ENCODE assay signal across 8 cellular contexts in genomic region chr6:113630738-113631535, GRCh38.
DNase-seq lines count a peak whose midpoint lies in the region; ATAC-seq and TF ChIP-seq lines count a peak whose summit lies in the region.

No MANE protein-coding gene starts in this region.

- H4K8ac ChIP-seq in IMR-90 (ENCODE audit: low read depth in 2 of 2, low read length in 2 of 2) = peak overlapping the region; percentile 38 to 73; a peak in 3 of 4 replicates

- intact Hi-C loops in IMR-90 (cut with micrococcal nuclease) (loop anchor here (5.0 kb wide), 2 partner anchors 199 to 226 kb away; partner anchors contain the start of gene MARCKS), dorsolateral prefrontal cortex (cut with DNase I) (no loop called here)

- TF ChIP-seq CTCF in IMR-90 (conservative IDR thresholded peaks at IDR 0.05; ENCODE audit: low read depth, low read length) (no peak), dorsolateral prefrontal cortex (IDR thresholded peaks at IDR 0.05 in 54 of 56, conservative IDR thresholded peaks at IDR 0.05 in 2 of 56; ENCODE audit: low read depth in 1 of 56, partially characterized antibody in 56 of 56) (no peak)

- in situ Hi-C loops in IMR-90 (cut with MboI; ENCODE audit: low sequenced_read_pairs) = no loop called here

- CTCF ChIA-PET in IMR-90 (lab: Yijun Ruan, JAX) = no interaction called here

- H4K20me1 ChIP-seq in IMR-90 (ENCODE audit: insufficient read depth, low read length) = no peaks in the 10 kb centered on the region

- peak overlapping the region; percentile 71 for H2BK5ac ChIP-seq in IMR-90 (ENCODE audit: low read depth, low read length, poor library complexity, severe bottlenecking)

- peak overlapping the region; percentile 51 for H2AK5ac ChIP-seq in IMR-90 (ENCODE audit: low read depth, low read length)

- H2BK120ac ChIP-seq in IMR-90 (ENCODE audit: low read depth, low read length) = peak overlapping the region; percentile 67; the same call in 1 of the 2 replicates

- H3K27me3 ChIP-seq in IMR-90 (ENCODE audit: control insufficient read depth, insufficient read depth, low read length) (no peaks in the 10 kb centered on the region), adipocyte (replicated peaks; ENCODE audit: control insufficient read depth, insufficient read depth, low read length) (no peaks in the 10 kb centered on the region), subcutaneous abdominal adipose tissue (ENCODE audit: control insufficient read depth in 5 of 5, insufficient read depth in 4 of 5, low read length in 5 of 5) (peaks cover 0 to 2% (median 0%) of the 10 kb centered on the region in 5 donors), dorsolateral prefrontal cortex (no peaks in the 10 kb centered on the region)

- no peak overlapping the region for H3K56ac ChIP-seq in IMR-90 (ENCODE audit: extremely low read depth, insufficient read depth, low read length)

- 0 out of 2 replicates have a peak, but pooled peaks have one; percentile 6 for TF ChIP-seq RAD21 in IMR-90 (IDR thresholded peaks at IDR 0.05; ENCODE audit: low read length)

- H3K9me1 ChIP-seq in IMR-90 (ENCODE audit: insufficient read depth, low read length) = peaks cover 7% of the 10 kb centered on the region

- H3K4me3 ChIP-seq in GM08714 (ENCODE audit: low read length) (peak overlapping the region; percentile 85; the same call in 1 of the 2 replicates), IMR-90 (ENCODE audit: insufficient read depth, low read depth, low read length) (no peak overlapping the region), adipocyte (ENCODE audit: low read length) (peak overlapping the region; percentile 74), subcutaneous abdominal adipose tissue (ENCODE audit: low read depth in 1 of 5, low read length in 5 of 5) (peak overlapping the region in 2 of 5 donors; percentile 24 to 56), dorsolateral prefrontal cortex (no peak overlapping the region)

- H3K4me1 ChIP-seq in IMR-90 (ENCODE audit: control insufficient read depth, insufficient read depth, low read length) (peaks cover 20% of the 10 kb centered on the region), adipocyte (ENCODE audit: control insufficient read depth, insufficient read depth, low read length) (peaks cover 58% of the 10 kb centered on the region), subcutaneous abdominal adipose tissue (ENCODE audit: control insufficient read depth in 5 of 5, insufficient read depth in 5 of 5, low read length in 5 of 5) (peaks cover 14 to 62% (median 48%) of the 10 kb centered on the region in 5 donors)

- peak overlapping the region; percentile 1; the same call in 1 of the 2 replicates for H4K5ac ChIP-seq in IMR-90 (ENCODE audit: low read depth, low read length)

- H3K36me3 ChIP-seq in IMR-90 (ENCODE audit: control insufficient read depth, insufficient read depth, low read length) (no peaks in the 10 kb centered on the region), adipocyte (ENCODE audit: control insufficient read depth, insufficient read depth, low read length, severe bottlenecking) (no peaks in the 10 kb centered on the region), subcutaneous abdominal adipose tissue (ENCODE audit: control insufficient read depth in 5 of 5, insufficient read depth in 5 of 5, low read length in 5 of 5) (no peaks in the 10 kb centered on the region)

- ATAC-seq in GM21515 (IDR thresholded peaks at IDR 0.05; ENCODE audit: unreplicated experiment) (peak; percentile 58), IMR-90 (ENCODE audit: low read depth) (peak; percentile 33)

- no peak overlapping the region; the same call in 1 of the 2 replicates for H3K23ac ChIP-seq in IMR-90 (ENCODE audit: low read depth, low read length)

- POLR2A ChIA-PET in IMR-90 (lab: Charles Lee; ENCODE audit: unreplicated experiment) = no interaction called here

- H3K9ac ChIP-seq in IMR-90 (ENCODE audit: low read depth, low read length) (no peak overlapping the region), adipocyte (ENCODE audit: low read length) (peak overlapping the region; percentile 82), subcutaneous abdominal adipose tissue (ENCODE audit: low read length in 5 of 5) (peak overlapping the region; percentile 31 to 98 (median 54))

- peak overlapping the region; percentile 76 for H3K14ac ChIP-seq in IMR-90 (replicated peaks; ENCODE audit: low read depth, low read length)

- H2BK20ac ChIP-seq in IMR-90 (ENCODE audit: low read depth, low read length) = peak overlapping the region; percentile 33; the same call in 1 of the 2 replicates

- no TSS peak for BruUV-seq in IMR-90 (replicated peaks; lab: Mats Ljungman, UMichigan)

- H2AK9ac ChIP-seq in IMR-90 (replicated peaks; ENCODE audit: low read depth, low read length, poor library complexity) = peak overlapping the region; percentile 2

- H3K79me1 ChIP-seq in IMR-90 (ENCODE audit: low read depth in 1 of 2, low read length in 2 of 2) = no peaks in the 10 kb centered on the region

- H3K9me3 ChIP-seq in IMR-90 (ENCODE audit: control insufficient read depth, insufficient read depth, low read length) (no peaks in the 10 kb centered on the region), adipocyte (ENCODE audit: control insufficient read depth, low read length) (no peaks in the 10 kb centered on the region), subcutaneous abdominal adipose tissue (ENCODE audit: control insufficient read depth in 5 of 5, low read length in 5 of 5) (peaks cover 0 to 2% (median 0%) of the 10 kb centered on the region in 5 donors)

- peak overlapping the region; percentile 63; the same call in 1 of the 2 replicates for H4K91ac ChIP-seq in IMR-90 (ENCODE audit: insufficient read depth, low read depth, low read length)

- 42% methylated on average over 2 of the region's 7 CpGs; no CpG with 5 or more reads in 1 of the 2 experiments for WGBS in IMR-90 (ENCODE audit: extremely low coverage in 2 of 2, insufficient read length in 1 of 2), 2 experiments

- peak overlapping the region; percentile 68 for H2AFZ ChIP-seq in IMR-90 (replicated peaks; ENCODE audit: low read length, poor library complexity)

- peak overlapping the region; percentile 1 for H3K18ac ChIP-seq in IMR-90 (ENCODE audit: low read depth, low read length)

- DNase-seq in IMR-90 (peak; percentile 86), adipocyte (ENCODE audit: low read depth) (peak; percentile 73), left kidney (ENCODE audit: low read depth, low spot score) (peak; percentile 78), GDM1 (lab: John Stamatoyannopoulos, UW) (no peak), dorsolateral prefrontal cortex (no peak)

- H3K27ac ChIP-seq in IMR-90 (ENCODE audit: insufficient read depth, low read length) (0 out of 2 replicates have a peak overlapping the region, but pooled peaks have one; percentile 0), subcutaneous abdominal adipose tissue (ENCODE audit: low read depth, low read length) (peak overlapping the region; percentile 96), dorsolateral prefrontal cortex (peak overlapping the region in 7 of 59 donors; percentile 2 to 58 (median 24))

- dilution Hi-C loops in IMR-90 (cut with HindIII; ENCODE audit: low sequenced_read_pairs, unreplicated experiment) = no loop called here

- TF ChIP-seq POLR2A in IMR-90 (IDR thresholded peaks at IDR 0.05; ENCODE audit: low read depth, low read length) = no peak

- peak overlapping the region; percentile 65 for H3K4ac ChIP-seq in IMR-90 (ENCODE audit: low read depth, low read length)

- H2BK15ac ChIP-seq in IMR-90 (ENCODE audit: low read depth, low read length) = peak overlapping the region; percentile 86

- no peak overlapping the region for H3K4me2 ChIP-seq in IMR-90 (ENCODE audit: low read depth, low read length)

TF ChIP-seq in IMR-90, 13 proteins besides CTCF, POLR2A, EP300 and RAD21:
- TF ChIP-seq SMC3 (IDR thresholded peaks at IDR 0.05; ENCODE audit: low read depth, low read length) (no peak), NFE2L2 (IDR thresholded peaks at IDR 0.05; ENCODE audit: low read depth, low read length) (no peak; the same call in 1 of the 2 replicates), BHLHE40 (IDR thresholded peaks at IDR 0.05; ENCODE audit: low read depth, low read length) (no peak), USF2 (IDR thresholded peaks at IDR 0.05; ENCODE audit: low read depth, low read length) (no peak), CHD1 (IDR thresholded peaks at IDR 0.05; ENCODE audit: low read depth, low read length) (no peak), FOS (IDR thresholded peaks at IDR 0.05; ENCODE audit: low read depth, low read length) (no peak), RCOR1 (IDR thresholded peaks at IDR 0.05; ENCODE audit: insufficient replicate concordance, low read length) (no peak), MAFK (IDR thresholded peaks at IDR 0.05; ENCODE audit: low read depth, low read length) (no peak), MXI1 (IDR thresholded peaks at IDR 0.05; ENCODE audit: borderline replicate concordance, low read depth, low read length) (no peak), CEBPB (IDR thresholded peaks at IDR 0.05; ENCODE audit: low read depth, low read length) (no peak), RFX5 (IDR thresholded peaks at IDR 0.05; ENCODE audit: low read depth, low read length) (no peak), MAZ (IDR thresholded peaks at IDR 0.05; ENCODE audit: borderline replicate concordance, low read depth, low read length) (no peak)
- TF ChIP-seq, protein P1, sequence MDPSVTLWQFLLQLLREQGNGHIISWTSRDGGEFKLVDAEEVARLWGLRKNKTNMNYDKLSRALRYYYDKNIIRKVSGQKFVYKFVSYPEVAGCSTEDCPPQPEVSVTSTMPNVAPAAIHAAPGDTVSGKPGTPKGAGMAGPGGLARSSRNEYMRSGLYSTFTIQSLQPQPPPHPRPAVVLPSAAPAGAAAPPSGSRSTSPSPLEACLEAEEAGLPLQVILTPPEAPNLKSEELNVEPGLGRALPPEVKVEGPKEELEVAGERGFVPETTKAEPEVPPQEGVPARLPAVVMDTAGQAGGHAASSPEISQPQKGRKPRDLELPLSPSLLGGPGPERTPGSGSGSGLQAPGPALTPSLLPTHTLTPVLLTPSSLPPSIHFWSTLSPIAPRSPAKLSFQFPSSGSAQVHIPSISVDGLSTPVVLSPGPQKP (IDR thresholded peaks at IDR 0.05; ENCODE audit: borderline replicate concordance, low read depth, low read length) = no peak

Comparison
In these comparisons a context has a peak if more than half of its experiments do, and no peak if none do; other contexts are left out.
1. H3K4me3 ChIP-seq: peak in GM08714 (single experiment) and adipocyte (single experiment); none in IMR-90 (single experiment) and dorsolateral prefrontal cortex (0 of 59).
2. DNase-seq: peak in IMR-90 (single experiment), adipocyte (single experiment) and left kidney (single experiment); none in GDM1 (single experiment) and dorsolateral prefrontal cortex (0 of 10).